Comparison of ENCODE assay signal across 2 cellular contexts in genomic region chr3:15798533-15799245, GRCh38.
TF ChIP-seq lines count a peak whose summit lies in the region.

No MANE protein-coding gene starts in this region.

TF ChIP-seq in IMR-90, 13 proteins besides CTCF, POLR2A, EP300 and RAD21:
- no peak for TF ChIP-seq SMC3 (IDR thresholded peaks at IDR 0.05; ENCODE audit: low read depth, low read length)
- no peak for TF ChIP-seq MXI1 (IDR thresholded peaks at IDR 0.05; ENCODE audit: borderline replicate concordance, low read depth, low read length)
- no peak for TF ChIP-seq RFX5 (IDR thresholded peaks at IDR 0.05; ENCODE audit: low read depth, low read length)
- TF ChIP-seq, protein P1, sequence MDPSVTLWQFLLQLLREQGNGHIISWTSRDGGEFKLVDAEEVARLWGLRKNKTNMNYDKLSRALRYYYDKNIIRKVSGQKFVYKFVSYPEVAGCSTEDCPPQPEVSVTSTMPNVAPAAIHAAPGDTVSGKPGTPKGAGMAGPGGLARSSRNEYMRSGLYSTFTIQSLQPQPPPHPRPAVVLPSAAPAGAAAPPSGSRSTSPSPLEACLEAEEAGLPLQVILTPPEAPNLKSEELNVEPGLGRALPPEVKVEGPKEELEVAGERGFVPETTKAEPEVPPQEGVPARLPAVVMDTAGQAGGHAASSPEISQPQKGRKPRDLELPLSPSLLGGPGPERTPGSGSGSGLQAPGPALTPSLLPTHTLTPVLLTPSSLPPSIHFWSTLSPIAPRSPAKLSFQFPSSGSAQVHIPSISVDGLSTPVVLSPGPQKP (IDR thresholded peaks at IDR 0.05; ENCODE audit: borderline replicate concordance, low read depth, low read length), result no peak
- TF ChIP-seq RCOR1 (IDR thresholded peaks at IDR 0.05; ENCODE audit: insufficient replicate concordance, low read length), result no peak

TF ChIP-seq in neural cell, 6 proteins besides CTCF, POLR2A, EP300 and RAD21:
- no peak for TF ChIP-seq SMC3 (conservative IDR thresholded peaks at IDR 0.05; ENCODE audit: poor library complexity)
